Comparison of ENCODE assay signal across 8 cellular contexts in genomic region chr19:37594982-37595382, GRCh38. TPM values are rescaled to one million over a fixed set of nuclear protein-coding genes. Genes with fewer than 3 reads are reported as not detected.
DNase-seq lines count a peak whose midpoint lies in the region; ATAC-seq, FAIRE-seq and TF ChIP-seq lines count a peak whose summit lies in the region.

No MANE protein-coding gene starts in this region.

- peaks cover 0 to 18% (median 7%) of the 10 kb centered on the region in 5 donors for H3K9me3 Mint-ChIP-seq in CD8-positive, alpha-beta memory T cell
- peaks cover 17% of the 10 kb centered on the region for H3K9me3 Mint-ChIP-seq in activated CD8-positive, alpha-beta memory T cell treated with anti-CD3 and anti-CD28 coated beads, Interleukin-2, amount 10 ng/mL, durations not matched to agents 7 days and 5 days (ENCODE audit: low read depth)
- H3K9me3 Mint-ChIP-seq in naive thymus-derived CD8-positive, alpha-beta T cell, result peaks cover 0 to 60% (median 25%) of the 10 kb centered on the region in 9 donors
- peaks cover 5 to 7% of the 10 kb centered on the region in 2 donors for H3K9me3 Mint-ChIP-seq in stimulated activated naive B cell treated with anti-CD40 and anti-IgM and Interleukin-4, amounts not matched to agents 10 μg/mL and 1 μg/mL and 100 μg/mL, for 72 hours

- H3K4me3 ChIP-seq in CD8-positive, alpha-beta memory T cell (ENCODE audit: low read length), result peak overlapping the region; percentile 93
- peak overlapping the region; percentile 63 for H3K4me3 ChIP-seq in MM.1S (ENCODE audit: low read length)
- peak overlapping the region; percentile 24 to 81 (median 73) for H3K4me3 ChIP-seq in endothelial cell of umbilical vein (replicated peaks in 1 of 3; ENCODE audit: insufficient read depth in 1 of 3, low read depth in 1 of 3, low read length in 3 of 3)

- peak overlapping the region; percentile 93 for H3K27ac ChIP-seq in CD8-positive, alpha-beta memory T cell (ENCODE audit: low read depth, low read length)
- H3K27ac ChIP-seq in MM.1S (ENCODE audit: low read length) (no peak overlapping the region), endothelial cell of umbilical vein (ENCODE audit: insufficient read depth, low read depth, low read length) (no peak overlapping the region)

- CTCF ChIA-PET in CD8-positive, alpha-beta memory T cell (lab: Charles Lee), result interaction anchor here (0.9 to 1.4 kb wide), 5 partner anchors 58 to 277 kb away, joined by 3 to 7 read pairs (median 3); partner anchors contain the start of genes ZNF570 and ZNF793
- CTCF ChIA-PET in activated CD8-positive, alpha-beta memory T cell treated with anti-CD3 and anti-CD28 coated beads, Interleukin-2, amount 10 ng/mL, durations not matched to agents 7 days and 5 days (lab: Charles Lee), result interaction anchor here (0.9 to 1.8 kb wide), 5 partner anchors 10 to 278 kb away, joined by 3 to 6 read pairs (median 4); partner anchors contain the start of genes ZNF570 and ZNF793
- CTCF ChIA-PET in endothelial cell of umbilical vein (lab: Charles Lee), result interaction anchor here (0.9 to 1.2 kb wide), 4 partner anchors 12 to 185 kb away, joined by 3 to 5 read pairs (median 4); partner anchors contain the start of genes ZNF569 and ZNF573

- peaks cover 15 to 57% (median 38%) of the 10 kb centered on the region in 3 donors for H3K36me3 Mint-ChIP-seq in CD8-positive, alpha-beta memory T cell
- peaks cover 34% of the 10 kb centered on the region for H3K36me3 Mint-ChIP-seq in activated CD8-positive, alpha-beta memory T cell treated with anti-CD3 and anti-CD28 coated beads, Interleukin-2, amount 10 ng/mL, durations not matched to agents 7 days and 5 days
- peaks cover 32 to 55% (median 38%) of the 10 kb centered on the region in 3 donors for H3K36me3 Mint-ChIP-seq in naive thymus-derived CD8-positive, alpha-beta T cell
- peaks cover 18 to 34% of the 10 kb centered on the region in 2 donors for H3K36me3 Mint-ChIP-seq in stimulated activated naive B cell treated with anti-CD40 and anti-IgM and Interleukin-4, amounts not matched to agents 10 μg/mL and 1 μg/mL and 100 μg/mL, for 72 hours

- H3K27ac Mint-ChIP-seq in CD8-positive, alpha-beta memory T cell, result peak overlapping the region; percentile 93 to 100 (median 98)
- H3K27ac Mint-ChIP-seq in activated CD8-positive, alpha-beta memory T cell treated with anti-CD3 and anti-CD28 coated beads, Interleukin-2, amount 10 ng/mL, durations not matched to agents 7 days and 5 days, result peak overlapping the region; percentile 95
- peak overlapping the region; percentile 96 to 100 (median 98) for H3K27ac Mint-ChIP-seq in naive thymus-derived CD8-positive, alpha-beta T cell
- H3K27ac Mint-ChIP-seq in stimulated activated naive B cell treated with anti-CD40 and anti-IgM and Interleukin-4, amounts not matched to agents 10 μg/mL and 1 μg/mL and 100 μg/mL, for 72 hours, result peak overlapping the region; percentile 99

- no peaks in the 10 kb centered on the region for H3F3A ChIP-seq in MM.1S (ENCODE audit: insufficient read depth, low read length)

- BruUV-seq in endothelial cell of umbilical vein (replicated peaks; lab: Mats Ljungman, UMichigan), result no TSS peak

- H3K36me3 ChIP-seq in CD8-positive, alpha-beta memory T cell (ENCODE audit: insufficient read depth, low read length), result peaks cover 12% of the 10 kb centered on the region
- H3K36me3 ChIP-seq in MM.1S (replicated peaks; ENCODE audit: insufficient read depth, low read length) (no peaks in the 10 kb centered on the region), endothelial cell of umbilical vein (ENCODE audit: control insufficient read depth in 2 of 2, extremely low read depth in 1 of 2, insufficient read depth in 2 of 2, low read length in 2 of 2) (no peaks in the 10 kb centered on the region)

- peak overlapping the region; percentile 93 to 98 (median 96) for H3K4me3 Mint-ChIP-seq in CD8-positive, alpha-beta memory T cell
- H3K4me3 Mint-ChIP-seq in activated CD8-positive, alpha-beta memory T cell treated with anti-CD3 and anti-CD28 coated beads, Interleukin-2, amount 10 ng/mL, durations not matched to agents 7 days and 5 days, result peak overlapping the region; percentile 92
- peak overlapping the region; percentile 93 to 99 (median 98) for H3K4me3 Mint-ChIP-seq in naive thymus-derived CD8-positive, alpha-beta T cell
- H3K4me3 Mint-ChIP-seq in stimulated activated naive B cell treated with anti-CD40 and anti-IgM and Interleukin-4, amounts not matched to agents 10 μg/mL and 1 μg/mL and 100 μg/mL, for 72 hours, result peak overlapping the region; percentile 95 to 96

- H4K20me1 ChIP-seq in MM.1S (ENCODE audit: insufficient read depth, low read length), result no peaks in the 10 kb centered on the region
- no peaks in the 10 kb centered on the region for H4K20me1 ChIP-seq in endothelial cell of umbilical vein (replicated peaks; ENCODE audit: control insufficient read depth, extremely low read depth, insufficient read depth, low read length)

- no peaks in the 10 kb centered on the region for H3K9me1 ChIP-seq in endothelial cell of umbilical vein (replicated peaks; ENCODE audit: control insufficient read depth, extremely low read depth, insufficient read depth, low read length)

- TF ChIP-seq POLR2A in endothelial cell of umbilical vein (IDR thresholded peaks at IDR 0.05; ENCODE audit: low read depth, low read length), result peak; percentile 8

- intact Hi-C loops in endothelial cell of umbilical vein (cut with micrococcal nuclease), result loop anchor here (1.0 to 2.0 kb wide), 2 partner anchors 44 to 60 kb away; partner anchors contain the start of gene ZFP30

- H3K79me2 ChIP-seq in MM.1S (ENCODE audit: low read length), result no peaks in the 10 kb centered on the region
- H3K79me2 ChIP-seq in endothelial cell of umbilical vein (ENCODE audit: control insufficient read depth, insufficient read depth, low read length), result no peaks in the 10 kb centered on the region

- no peak overlapping the region for H3K9ac ChIP-seq in MM.1S (ENCODE audit: low read length)
- no peak overlapping the region for H3K9ac ChIP-seq in endothelial cell of umbilical vein (replicated peaks; ENCODE audit: extremely low read depth, insufficient read depth, low read length)

- ATAC-seq in GM21717 (IDR thresholded peaks at IDR 0.05; ENCODE audit: unreplicated experiment) (peak; percentile 32), GM19397 (IDR thresholded peaks at IDR 0.05; ENCODE audit: unreplicated experiment) (no peak)
- ATAC-seq in activated CD8-positive, alpha-beta memory T cell treated with anti-CD3 and anti-CD28 coated beads, Interleukin-2, amount 10 ng/mL, durations not matched to agents 7 days and 5 days, result peak; percentile 52
- peak; percentile 41 to 58 for ATAC-seq in naive thymus-derived CD8-positive, alpha-beta T cell
- peak; percentile 51 to 57 for ATAC-seq in stimulated activated naive B cell treated with anti-CD40 and anti-IgM and Interleukin-4, amounts not matched to agents 10 μg/mL and 1 μg/mL and 100 μg/mL, for 72 hours (replicated peaks)

- FAIRE-seq in endothelial cell of umbilical vein (lab: Jason Lieb, UNC), result no peak

- H3K9me3 ChIP-seq in CD8-positive, alpha-beta memory T cell (ENCODE audit: low read length), result peaks cover 7% of the 10 kb centered on the region
- H3K9me3 ChIP-seq in MM.1S (replicated peaks; ENCODE audit: insufficient read depth, low read length), result no peaks in the 10 kb centered on the region
- no peaks in the 10 kb centered on the region for H3K9me3 ChIP-seq in endothelial cell of umbilical vein (replicated peaks; ENCODE audit: control insufficient read depth, insufficient read depth, low read length)

- POLR2A ChIA-PET in CD8-positive, alpha-beta memory T cell (lab: Charles Lee), result interaction anchor here (0.8 to 1.9 kb wide), 13 partner anchors 8 to 990 kb away, joined by 3 to 22 read pairs (median 6); partner anchors contain the start of genes ZFP30, ZNF382, ZNF420 and ZNF527
- POLR2A ChIA-PET in endothelial cell of umbilical vein (lab: Charles Lee), result interaction anchor here (1.0 kb wide), 1 partner anchor 224 kb away, joined by 3 read pairs; the partner anchor contains the start of gene ZNF527
- POLR2A ChIA-PET in naive thymus-derived CD8-positive, alpha-beta T cell (lab: Charles Lee), result interaction anchor here (0.6 to 4.1 kb wide), 22 partner anchors 10 to 1380 kb away, joined by 3 to 50 read pairs (median 4); partner anchors contain the start of genes PSMD8, SIPA1L3, WDR87 and ZFP14

- no peaks in the 10 kb centered on the region for H3K27me3 ChIP-seq in CD8-positive, alpha-beta memory T cell (ENCODE audit: insufficient read depth, low read length, poor library complexity, severe bottlenecking)
- H3K27me3 ChIP-seq in MM.1S (replicated peaks; ENCODE audit: insufficient read depth, low read length) (no peaks in the 10 kb centered on the region), endothelial cell of umbilical vein (ENCODE audit: control insufficient read depth in 2 of 2, insufficient read depth in 2 of 2, low read length in 2 of 2) (no peaks in the 10 kb centered on the region)

- peak overlapping the region; percentile 70 for H2AFZ ChIP-seq in MM.1S (ENCODE audit: low read length)
- H2AFZ ChIP-seq in endothelial cell of umbilical vein (ENCODE audit: low read depth, low read length), result peak overlapping the region; percentile 93

- dilution Hi-C loops in endothelial cell of umbilical vein (cut with MboI; ENCODE audit: extremely low pct_ligation_motif_present, low sequenced_read_pairs), result no loop called here

- H3K9me2 ChIP-seq in MM.1S (replicated peaks; ENCODE audit: insufficient read depth, low read length), result no peaks in the 10 kb centered on the region

- DNase-seq in CD8-positive, alpha-beta memory T cell, result peak in 4 of 5 donors; percentile 48 to 85 (median 70)
- DNase-seq in MM.1S, result peak; percentile 20
- DNase-seq in activated CD8-positive, alpha-beta memory T cell treated with anti-CD3 and anti-CD28 coated beads, Interleukin-2, amount 10 ng/mL, durations not matched to agents 7 days and 5 days, result peak; percentile 75
- DNase-seq in endothelial cell of umbilical vein (ENCODE audit: low read depth, low spot score), result no peak
- peak in 8 of 10 donors; percentile 29 to 85 (median 72) for DNase-seq in naive thymus-derived CD8-positive, alpha-beta T cell
- peak; percentile 48 for DNase-seq in stimulated activated naive B cell treated with anti-CD40 and anti-IgM and Interleukin-4, amounts not matched to agents 10 μg/mL and 1 μg/mL and 100 μg/mL, for 72 hours

- peaks cover 33 to 57% (median 44%) of the 10 kb centered on the region in 3 donors for H3K4me1 Mint-ChIP-seq in CD8-positive, alpha-beta memory T cell
- H3K4me1 Mint-ChIP-seq in activated CD8-positive, alpha-beta memory T cell treated with anti-CD3 and anti-CD28 coated beads, Interleukin-2, amount 10 ng/mL, durations not matched to agents 7 days and 5 days, result peaks cover 22% of the 10 kb centered on the region
- H3K4me1 Mint-ChIP-seq in naive thymus-derived CD8-positive, alpha-beta T cell, result peaks cover 31 to 41% (median 33%) of the 10 kb centered on the region in 4 donors
- peaks cover 14 to 25% of the 10 kb centered on the region in 2 donors for H3K4me1 Mint-ChIP-seq in stimulated activated naive B cell treated with anti-CD40 and anti-IgM and Interleukin-4, amounts not matched to agents 10 μg/mL and 1 μg/mL and 100 μg/mL, for 72 hours

- H3K4me2 ChIP-seq in MM.1S (ENCODE audit: low read depth, low read length) (peak overlapping the region; percentile 61), endothelial cell of umbilical vein (ENCODE audit: insufficient read depth, low read length) (peak overlapping the region; percentile 89)

- peaks cover 19% of the 10 kb centered on the region for H3K4me1 ChIP-seq in CD8-positive, alpha-beta memory T cell (ENCODE audit: insufficient read depth, low read length)
- H3K4me1 ChIP-seq in MM.1S (ENCODE audit: low read length), result no peaks in the 10 kb centered on the region
- peaks cover 10% of the 10 kb centered on the region for H3K4me1 ChIP-seq in endothelial cell of umbilical vein (ENCODE audit: control insufficient read depth, extremely low read depth, insufficient read depth, low read length)

- TF ChIP-seq CTCF in MM.1S (IDR thresholded peaks at IDR 0.05; ENCODE audit: low read length), result no peak
- no peak for TF ChIP-seq CTCF in endothelial cell of umbilical vein (IDR thresholded peaks at IDR 0.05; ENCODE audit: extremely low read depth in 1 of 2, insufficient read depth in 1 of 2, low read depth in 1 of 2, low read length in 2 of 2)

- peaks cover 0 to 4% of the 10 kb centered on the region in 2 donors for H3K27me3 Mint-ChIP-seq in CD8-positive, alpha-beta memory T cell
- no peaks in the 10 kb centered on the region for H3K27me3 Mint-ChIP-seq in activated CD8-positive, alpha-beta memory T cell treated with anti-CD3 and anti-CD28 coated beads, Interleukin-2, amount 10 ng/mL, durations not matched to agents 7 days and 5 days
- H3K27me3 Mint-ChIP-seq in naive thymus-derived CD8-positive, alpha-beta T cell, result peaks cover 0 to 3% (median 0%) of the 10 kb centered on the region in 5 donors
- H3K27me3 Mint-ChIP-seq in stimulated activated naive B cell treated with anti-CD40 and anti-IgM and Interleukin-4, amounts not matched to agents 10 μg/mL and 1 μg/mL and 100 μg/mL, for 72 hours, result no peaks in the 10 kb centered on the region

RNA-seq across cellular contexts. Expression of gene ZNF540, which starts 0.3 kb away (rescaled TPM):
- 1 to 10 TPM; 2.3 to 3.2 TPM for total RNA-seq in CD8-positive, alpha-beta memory T cell
- 4.9 TPM for polyA plus RNA-seq in CD8-positive, alpha-beta memory T cell
- 1 to 10 TPM; 1.5 to 1.6 TPM for total RNA-seq in activated CD8-positive, alpha-beta memory T cell treated with anti-CD3 and anti-CD28 coated beads, Interleukin-2, amount 10 ng/mL, durations not matched to agents 7 days and 5 days
- 0.75 and 0.83 TPM in 2 replicates for total RNA-seq in endothelial cell of umbilical vein
- polyA plus RNA-seq in endothelial cell of umbilical vein, result 0.08 and 0.25 TPM in 2 replicates
- 0.06 and 0.37 TPM in 2 replicates for polyA plus RNA-seq in endothelial cell of umbilical vein (2011; cell fraction: cytosol; rRNA removed)
- polyA plus RNA-seq in endothelial cell of umbilical vein (2011; cell fraction: nucleus; rRNA removed), result 0.43 and 0.53 TPM in 2 replicates
- polyA plus RNA-seq in endothelial cell of umbilical vein (2012), result 0.48 and 0.52 TPM in 2 replicates
- polyA minus RNA-seq in endothelial cell of umbilical vein, result 0.15 TPM in 1 of 2 replicates, not detected in the other
- not detected for polyA minus RNA-seq in endothelial cell of umbilical vein (2011; cell fraction: cytosol; rRNA and poly(A)+ RNA removed)
- 0.14 and 0.24 TPM in 2 replicates for polyA minus RNA-seq in endothelial cell of umbilical vein (2011; cell fraction: nucleus; rRNA and poly(A)+ RNA removed)
- total RNA-seq in naive thymus-derived CD8-positive, alpha-beta T cell, result 10 to 100 TPM; 19.1 to 21.3 TPM
- 1 to 10 TPM; 6.6 to 9.1 (median 9.0) TPM for polyA plus RNA-seq in naive thymus-derived CD8-positive, alpha-beta T cell

RNA-seq across cellular contexts. Expression of gene ZNF571, which starts 0.4 kb away (rescaled TPM):
- total RNA-seq in CD8-positive, alpha-beta memory T cell, result 1 to 10 TPM; 2.2 to 3.3 TPM
- 5.9 TPM for polyA plus RNA-seq in CD8-positive, alpha-beta memory T cell
- total RNA-seq in activated CD8-positive, alpha-beta memory T cell treated with anti-CD3 and anti-CD28 coated beads, Interleukin-2, amount 10 ng/mL, durations not matched to agents 7 days and 5 days, result 1 to 10 TPM; 2.0 to 2.2 TPM
- total RNA-seq in endothelial cell of umbilical vein, result 2.0 and 2.1 TPM in 2 replicates
- polyA plus RNA-seq in endothelial cell of umbilical vein, result 0.70 and 0.78 TPM in 2 replicates
- polyA plus RNA-seq in endothelial cell of umbilical vein (2011; cell fraction: cytosol; rRNA removed), result 0.62 and 0.72 TPM in 2 replicates
- 1.7 and 2.1 TPM in 2 replicates for polyA plus RNA-seq in endothelial cell of umbilical vein (2011; cell fraction: nucleus; rRNA removed)
- polyA plus RNA-seq in endothelial cell of umbilical vein (2012), result 0.95 and 0.98 TPM in 2 replicates
- polyA minus RNA-seq in endothelial cell of umbilical vein, result 0.78 and 1.8 TPM in 2 replicates
- polyA minus RNA-seq in endothelial cell of umbilical vein (2011; cell fraction: cytosol; rRNA and poly(A)+ RNA removed), result 0.41 TPM
- polyA minus RNA-seq in endothelial cell of umbilical vein (2011; cell fraction: nucleus; rRNA and poly(A)+ RNA removed), result 1.7 and 2.1 TPM in 2 replicates
- total RNA-seq in naive thymus-derived CD8-positive, alpha-beta T cell, result 10 to 100 TPM; 10.6 to 13.0 TPM
- 10 to 100 TPM in 1 of 3 donors, 1 to 10 TPM in 2; 5.5 to 10.7 (median 6.6) TPM for polyA plus RNA-seq in naive thymus-derived CD8-positive, alpha-beta T cell

Comparison
In these comparisons a context has a peak if more than half of its experiments do, and no peak if none do; other contexts are left out.
1. RNA of gene ZNF540, which starts 0.3 kb away (total RNA-seq): 19.1 to 21.3 TPM in naive thymus-derived CD8-positive, alpha-beta T cell; 2.3 to 3.2 TPM in CD8-positive, alpha-beta memory T cell, 1.5 to 1.6 TPM in activated CD8-positive, alpha-beta memory T cell treated with anti-CD3 and anti-CD28 coated beads, Interleukin-2, amount 10 ng/mL, durations not matched to agents 7 days and 5 days and 0.75 to 0.83 TPM in endothelial cell of umbilical vein; every median in the first group is over 4 times any median in the second.
2. Peak in every context shown above with its lines, with median percentiles within 50 percentile points of each other: H3K4me3 ChIP-seq, H3K27ac Mint-ChIP-seq and H3K4me3 Mint-ChIP-seq.